1 cellular context compared by ENCODE assay signal in the genomic region with DNA sequence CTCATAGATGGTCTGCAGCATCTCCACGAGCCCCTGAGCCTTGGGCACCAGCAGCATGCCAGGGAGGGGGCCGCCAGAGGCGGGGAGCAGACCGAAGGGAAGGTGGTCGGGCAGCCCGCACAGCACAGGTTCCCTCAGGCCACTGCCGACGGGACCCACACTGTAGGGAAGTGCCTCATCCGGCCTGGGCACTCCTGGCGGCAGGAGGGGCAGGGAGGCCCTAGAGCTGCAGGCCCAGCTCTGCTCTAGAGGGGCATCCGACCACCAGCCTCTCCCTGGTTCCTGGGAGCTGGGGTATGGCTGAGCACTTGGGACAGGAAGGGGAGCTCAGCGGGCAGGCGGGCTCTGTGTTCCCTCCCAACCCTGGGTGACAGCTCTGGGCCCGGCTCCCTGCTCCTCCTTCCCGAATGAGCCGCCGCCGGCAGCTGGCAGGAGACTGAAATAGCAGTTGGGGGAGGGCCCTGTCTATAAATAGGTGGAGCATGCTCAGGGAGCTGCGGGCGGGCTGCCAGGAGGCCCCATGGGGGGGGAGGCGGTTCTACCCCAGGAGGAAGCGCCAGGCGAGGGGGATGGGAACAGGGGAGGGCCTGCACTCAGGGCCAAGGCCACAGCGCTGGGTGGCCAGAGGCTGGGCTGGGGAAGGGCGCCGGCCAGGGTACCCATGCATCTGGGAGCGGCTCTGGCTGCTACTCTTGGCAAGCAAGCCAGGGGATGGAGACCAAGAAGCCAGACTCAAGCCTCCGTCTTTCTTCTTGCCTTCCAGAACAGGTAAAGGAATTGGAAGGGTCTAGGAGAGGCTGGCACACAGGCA.
TF ChIP-seq lines count a peak whose summit lies in the region.

No MANE protein-coding gene starts in this region.

TF ChIP-seq in HepG2, 621 proteins besides CTCF, POLR2A, EP300 and RAD21 (continued from another document and continues in another):
- TF ChIP-seq, protein P1, sequence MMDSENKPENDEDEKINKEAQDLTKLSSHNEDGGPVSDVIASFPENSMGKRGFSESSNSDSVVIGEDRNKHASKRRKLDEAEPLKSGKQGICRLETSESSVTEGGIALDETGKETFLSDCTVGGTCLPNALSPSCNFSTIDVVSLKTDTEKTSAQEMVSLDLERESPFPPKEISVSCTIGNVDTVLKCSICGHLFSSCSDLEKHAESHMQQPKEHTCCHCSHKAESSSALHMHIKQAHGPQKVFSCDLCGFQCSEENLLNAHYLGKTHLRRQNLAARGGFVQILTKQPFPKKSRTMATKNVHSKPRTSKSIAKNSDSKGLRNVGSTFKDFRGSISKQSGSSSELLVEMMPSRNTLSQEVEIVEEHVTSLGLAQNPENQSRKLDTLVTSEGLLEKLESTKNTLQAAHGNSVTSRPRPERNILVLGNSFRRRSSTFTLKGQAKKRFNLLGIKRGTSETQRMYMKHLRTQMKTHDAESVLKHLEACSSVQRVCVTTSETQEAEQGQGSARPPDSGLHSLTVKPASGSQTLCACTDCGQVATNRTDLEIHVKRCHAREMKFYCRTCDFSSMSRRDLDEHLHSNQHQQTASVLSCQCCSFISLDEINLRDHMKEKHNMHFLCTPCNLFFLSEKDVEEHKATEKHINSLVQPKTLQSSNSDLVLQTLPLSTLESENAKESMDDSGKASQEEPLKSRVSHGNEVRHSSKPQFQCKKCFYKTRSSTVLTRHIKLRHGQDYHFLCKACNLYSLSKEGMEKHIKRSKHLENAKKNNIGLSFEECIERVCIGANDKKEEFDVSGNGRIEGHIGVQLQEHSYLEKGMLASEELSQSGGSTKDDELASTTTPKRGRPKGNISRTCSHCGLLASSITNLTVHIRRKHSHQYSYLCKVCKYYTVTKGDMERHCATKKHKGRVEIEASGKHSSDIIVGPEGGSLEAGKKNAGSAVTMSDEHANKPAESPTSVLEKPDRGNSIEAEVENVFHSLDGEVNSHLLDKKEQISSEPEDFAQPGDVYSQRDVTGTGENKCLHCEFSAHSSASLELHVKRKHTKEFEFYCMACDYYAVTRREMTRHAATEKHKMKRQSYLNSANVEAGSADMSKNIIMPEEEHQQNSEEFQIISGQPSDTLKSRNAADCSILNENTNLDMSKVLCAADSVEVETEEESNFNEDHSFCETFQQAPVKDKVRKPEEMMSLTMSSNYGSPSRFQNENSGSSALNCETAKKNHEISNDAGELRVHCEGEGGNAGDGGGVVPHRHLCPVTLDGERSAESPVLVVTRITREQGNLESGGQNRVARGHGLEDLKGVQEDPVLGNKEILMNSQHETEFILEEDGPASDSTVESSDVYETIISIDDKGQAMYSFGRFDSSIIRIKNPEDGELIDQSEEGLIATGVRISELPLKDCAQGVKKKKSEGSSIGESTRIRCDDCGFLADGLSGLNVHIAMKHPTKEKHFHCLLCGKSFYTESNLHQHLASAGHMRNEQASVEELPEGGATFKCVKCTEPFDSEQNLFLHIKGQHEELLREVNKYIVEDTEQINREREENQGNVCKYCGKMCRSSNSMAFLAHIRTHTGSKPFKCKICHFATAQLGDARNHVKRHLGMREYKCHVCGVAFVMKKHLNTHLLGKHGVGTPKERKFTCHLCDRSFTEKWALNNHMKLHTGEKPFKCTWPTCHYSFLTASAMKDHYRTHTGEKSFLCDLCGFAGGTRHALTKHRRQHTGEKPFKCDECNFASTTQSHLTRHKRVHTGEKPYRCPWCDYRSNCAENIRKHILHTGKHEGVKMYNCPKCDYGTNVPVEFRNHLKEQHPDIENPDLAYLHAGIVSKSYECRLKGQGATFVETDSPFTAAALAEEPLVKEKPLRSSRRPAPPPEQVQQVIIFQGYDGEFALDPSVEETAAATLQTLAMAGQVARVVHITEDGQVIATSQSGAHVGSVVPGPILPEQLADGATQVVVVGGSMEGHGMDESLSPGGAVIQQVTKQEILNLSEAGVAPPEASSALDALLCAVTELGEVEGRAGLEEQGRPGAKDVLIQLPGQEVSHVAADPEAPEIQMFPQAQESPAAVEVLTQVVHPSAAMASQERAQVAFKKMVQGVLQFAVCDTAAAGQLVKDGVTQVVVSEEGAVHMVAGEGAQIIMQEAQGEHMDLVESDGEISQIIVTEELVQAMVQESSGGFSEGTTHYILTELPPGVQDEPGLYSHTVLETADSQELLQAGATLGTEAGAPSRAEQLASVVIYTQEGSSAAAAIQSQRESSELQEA (CRISPR knock-in tag; IDR thresholded peaks at IDR 0.05; ENCODE audit: not compliant biosample characterization), result no peak
- TF ChIP-seq GPN1 (CRISPR knock-in tag; IDR thresholded peaks at IDR 0.05; ENCODE audit: borderline replicate concordance), result no peak
- peak; percentile 87; the same call in 1 of the 2 replicates for TF ChIP-seq ZNF598 (CRISPR knock-in tag; IDR thresholded peaks at IDR 0.05; ENCODE audit: borderline replicate concordance)
- no peak for TF ChIP-seq HNRNPUL1 (IDR thresholded peaks at IDR 0.05; ENCODE audit: low read depth, low read length)
- TF ChIP-seq MTA3 (CRISPR knock-in tag; IDR thresholded peaks at IDR 0.05), result no peak
- peak; percentile 79; the same call in 1 of the 2 replicates for TF ChIP-seq CBX5 (CRISPR knock-in tag; IDR thresholded peaks at IDR 0.05; ENCODE audit: borderline replicate concordance)
- TF ChIP-seq ZMYM3 (CRISPR knock-in tag; IDR thresholded peaks at IDR 0.05), result peak; percentile 97
- TF ChIP-seq NAIF1 (CRISPR knock-in tag; IDR thresholded peaks at IDR 0.05; ENCODE audit: borderline replicate concordance), result no peak
- TF ChIP-seq, protein P2, sequence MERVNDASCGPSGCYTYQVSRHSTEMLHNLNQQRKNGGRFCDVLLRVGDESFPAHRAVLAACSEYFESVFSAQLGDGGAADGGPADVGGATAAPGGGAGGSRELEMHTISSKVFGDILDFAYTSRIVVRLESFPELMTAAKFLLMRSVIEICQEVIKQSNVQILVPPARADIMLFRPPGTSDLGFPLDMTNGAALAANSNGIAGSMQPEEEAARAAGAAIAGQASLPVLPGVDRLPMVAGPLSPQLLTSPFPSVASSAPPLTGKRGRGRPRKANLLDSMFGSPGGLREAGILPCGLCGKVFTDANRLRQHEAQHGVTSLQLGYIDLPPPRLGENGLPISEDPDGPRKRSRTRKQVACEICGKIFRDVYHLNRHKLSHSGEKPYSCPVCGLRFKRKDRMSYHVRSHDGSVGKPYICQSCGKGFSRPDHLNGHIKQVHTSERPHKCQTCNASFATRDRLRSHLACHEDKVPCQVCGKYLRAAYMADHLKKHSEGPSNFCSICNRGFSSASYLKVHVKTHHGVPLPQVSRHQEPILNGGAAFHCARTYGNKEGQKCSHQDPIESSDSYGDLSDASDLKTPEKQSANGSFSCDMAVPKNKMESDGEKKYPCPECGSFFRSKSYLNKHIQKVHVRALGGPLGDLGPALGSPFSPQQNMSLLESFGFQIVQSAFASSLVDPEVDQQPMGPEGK (CRISPR knock-in tag; IDR thresholded peaks at IDR 0.05), result peak; percentile 100
- TF ChIP-seq, protein P3, sequence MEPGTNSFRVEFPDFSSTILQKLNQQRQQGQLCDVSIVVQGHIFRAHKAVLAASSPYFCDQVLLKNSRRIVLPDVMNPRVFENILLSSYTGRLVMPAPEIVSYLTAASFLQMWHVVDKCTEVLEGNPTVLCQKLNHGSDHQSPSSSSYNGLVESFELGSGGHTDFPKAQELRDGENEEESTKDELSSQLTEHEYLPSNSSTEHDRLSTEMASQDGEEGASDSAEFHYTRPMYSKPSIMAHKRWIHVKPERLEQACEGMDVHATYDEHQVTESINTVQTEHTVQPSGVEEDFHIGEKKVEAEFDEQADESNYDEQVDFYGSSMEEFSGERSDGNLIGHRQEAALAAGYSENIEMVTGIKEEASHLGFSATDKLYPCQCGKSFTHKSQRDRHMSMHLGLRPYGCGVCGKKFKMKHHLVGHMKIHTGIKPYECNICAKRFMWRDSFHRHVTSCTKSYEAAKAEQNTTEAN (CRISPR knock-in tag; conservative IDR thresholded peaks at IDR 0.05), result peak; percentile 45; the same call in 1 of the 2 replicates
- TF ChIP-seq, protein P4, sequence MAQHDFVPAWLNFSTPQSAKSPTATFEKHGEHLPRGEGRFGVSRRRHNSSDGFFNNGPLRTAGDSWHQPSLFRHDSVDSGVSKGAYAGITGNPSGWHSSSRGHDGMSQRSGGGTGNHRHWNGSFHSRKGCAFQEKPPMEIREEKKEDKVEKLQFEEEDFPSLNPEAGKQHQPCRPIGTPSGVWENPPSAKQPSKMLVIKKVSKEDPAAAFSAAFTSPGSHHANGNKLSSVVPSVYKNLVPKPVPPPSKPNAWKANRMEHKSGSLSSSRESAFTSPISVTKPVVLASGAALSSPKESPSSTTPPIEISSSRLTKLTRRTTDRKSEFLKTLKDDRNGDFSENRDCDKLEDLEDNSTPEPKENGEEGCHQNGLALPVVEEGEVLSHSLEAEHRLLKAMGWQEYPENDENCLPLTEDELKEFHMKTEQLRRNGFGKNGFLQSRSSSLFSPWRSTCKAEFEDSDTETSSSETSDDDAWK (CRISPR knock-in tag; IDR thresholded peaks at IDR 0.05), result no peak
- TF ChIP-seq, protein P5, sequence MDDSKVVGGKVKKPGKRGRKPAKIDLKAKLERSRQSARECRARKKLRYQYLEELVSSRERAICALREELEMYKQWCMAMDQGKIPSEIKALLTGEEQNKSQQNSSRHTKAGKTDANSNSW (CRISPR knock-in tag; IDR thresholded peaks at IDR 0.05; ENCODE audit: borderline replicate concordance), result no peak; the same call in 1 of the 2 replicates
- TF ChIP-seq, protein P6, sequence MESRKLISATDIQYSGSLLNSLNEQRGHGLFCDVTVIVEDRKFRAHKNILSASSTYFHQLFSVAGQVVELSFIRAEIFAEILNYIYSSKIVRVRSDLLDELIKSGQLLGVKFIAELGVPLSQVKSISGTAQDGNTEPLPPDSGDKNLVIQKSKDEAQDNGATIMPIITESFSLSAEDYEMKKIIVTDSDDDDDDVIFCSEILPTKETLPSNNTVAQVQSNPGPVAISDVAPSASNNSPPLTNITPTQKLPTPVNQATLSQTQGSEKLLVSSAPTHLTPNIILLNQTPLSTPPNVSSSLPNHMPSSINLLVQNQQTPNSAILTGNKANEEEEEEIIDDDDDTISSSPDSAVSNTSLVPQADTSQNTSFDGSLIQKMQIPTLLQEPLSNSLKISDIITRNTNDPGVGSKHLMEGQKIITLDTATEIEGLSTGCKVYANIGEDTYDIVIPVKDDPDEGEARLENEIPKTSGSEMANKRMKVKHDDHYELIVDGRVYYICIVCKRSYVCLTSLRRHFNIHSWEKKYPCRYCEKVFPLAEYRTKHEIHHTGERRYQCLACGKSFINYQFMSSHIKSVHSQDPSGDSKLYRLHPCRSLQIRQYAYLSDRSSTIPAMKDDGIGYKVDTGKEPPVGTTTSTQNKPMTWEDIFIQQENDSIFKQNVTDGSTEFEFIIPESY (CRISPR knock-in tag; IDR thresholded peaks at IDR 0.05), result peak; percentile 36; the same call in 1 of the 2 replicates
- no peak for TF ChIP-seq ZFP62 (CRISPR knock-in tag; IDR thresholded peaks at IDR 0.05)
- TF ChIP-seq AGO2 (optimal IDR thresholded peaks at IDR 0.05; ENCODE audit: low read depth, low read length), result peak; percentile 90
- TF ChIP-seq CCAR2 (optimal IDR thresholded peaks at IDR 0.05; ENCODE audit: low read depth, low read length), result peak; percentile 50
- TF ChIP-seq HIVEP1 (CRISPR knock-in tag; IDR thresholded peaks at IDR 0.05), result peak; percentile 99
- TF ChIP-seq ATF1 (CRISPR knock-in tag; IDR thresholded peaks at IDR 0.05), result no peak
- peak; percentile 74; the same call in 1 of the 2 replicates for TF ChIP-seq KLF9 (CRISPR knock-in tag; IDR thresholded peaks at IDR 0.05; ENCODE audit: low read depth)
- TF ChIP-seq MAFG (CRISPR knock-in tag; IDR thresholded peaks at IDR 0.05), result no peak
- TF ChIP-seq, protein P7, sequence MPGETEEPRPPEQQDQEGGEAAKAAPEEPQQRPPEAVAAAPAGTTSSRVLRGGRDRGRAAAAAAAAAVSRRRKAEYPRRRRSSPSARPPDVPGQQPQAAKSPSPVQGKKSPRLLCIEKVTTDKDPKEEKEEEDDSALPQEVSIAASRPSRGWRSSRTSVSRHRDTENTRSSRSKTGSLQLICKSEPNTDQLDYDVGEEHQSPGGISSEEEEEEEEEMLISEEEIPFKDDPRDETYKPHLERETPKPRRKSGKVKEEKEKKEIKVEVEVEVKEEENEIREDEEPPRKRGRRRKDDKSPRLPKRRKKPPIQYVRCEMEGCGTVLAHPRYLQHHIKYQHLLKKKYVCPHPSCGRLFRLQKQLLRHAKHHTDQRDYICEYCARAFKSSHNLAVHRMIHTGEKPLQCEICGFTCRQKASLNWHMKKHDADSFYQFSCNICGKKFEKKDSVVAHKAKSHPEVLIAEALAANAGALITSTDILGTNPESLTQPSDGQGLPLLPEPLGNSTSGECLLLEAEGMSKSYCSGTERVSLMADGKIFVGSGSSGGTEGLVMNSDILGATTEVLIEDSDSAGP (CRISPR knock-in tag; IDR thresholded peaks at IDR 0.05; ENCODE audit: borderline replicate concordance), result peak; percentile 99
- TF ChIP-seq GABPB1 (CRISPR knock-in tag; IDR thresholded peaks at IDR 0.05), result peak; percentile 88
- TF ChIP-seq, protein P8, sequence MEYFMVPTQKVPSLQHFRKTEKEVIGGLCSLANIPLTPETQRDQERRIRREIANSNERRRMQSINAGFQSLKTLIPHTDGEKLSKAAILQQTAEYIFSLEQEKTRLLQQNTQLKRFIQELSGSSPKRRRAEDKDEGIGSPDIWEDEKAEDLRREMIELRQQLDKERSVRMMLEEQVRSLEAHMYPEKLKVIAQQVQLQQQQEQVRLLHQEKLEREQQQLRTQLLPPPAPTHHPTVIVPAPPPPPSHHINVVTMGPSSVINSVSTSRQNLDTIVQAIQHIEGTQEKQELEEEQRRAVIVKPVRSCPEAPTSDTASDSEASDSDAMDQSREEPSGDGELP (IDR thresholded peaks at IDR 0.05; ENCODE audit: borderline replicate concordance, low read depth), result peak; percentile 96
- TF ChIP-seq, protein P9, sequence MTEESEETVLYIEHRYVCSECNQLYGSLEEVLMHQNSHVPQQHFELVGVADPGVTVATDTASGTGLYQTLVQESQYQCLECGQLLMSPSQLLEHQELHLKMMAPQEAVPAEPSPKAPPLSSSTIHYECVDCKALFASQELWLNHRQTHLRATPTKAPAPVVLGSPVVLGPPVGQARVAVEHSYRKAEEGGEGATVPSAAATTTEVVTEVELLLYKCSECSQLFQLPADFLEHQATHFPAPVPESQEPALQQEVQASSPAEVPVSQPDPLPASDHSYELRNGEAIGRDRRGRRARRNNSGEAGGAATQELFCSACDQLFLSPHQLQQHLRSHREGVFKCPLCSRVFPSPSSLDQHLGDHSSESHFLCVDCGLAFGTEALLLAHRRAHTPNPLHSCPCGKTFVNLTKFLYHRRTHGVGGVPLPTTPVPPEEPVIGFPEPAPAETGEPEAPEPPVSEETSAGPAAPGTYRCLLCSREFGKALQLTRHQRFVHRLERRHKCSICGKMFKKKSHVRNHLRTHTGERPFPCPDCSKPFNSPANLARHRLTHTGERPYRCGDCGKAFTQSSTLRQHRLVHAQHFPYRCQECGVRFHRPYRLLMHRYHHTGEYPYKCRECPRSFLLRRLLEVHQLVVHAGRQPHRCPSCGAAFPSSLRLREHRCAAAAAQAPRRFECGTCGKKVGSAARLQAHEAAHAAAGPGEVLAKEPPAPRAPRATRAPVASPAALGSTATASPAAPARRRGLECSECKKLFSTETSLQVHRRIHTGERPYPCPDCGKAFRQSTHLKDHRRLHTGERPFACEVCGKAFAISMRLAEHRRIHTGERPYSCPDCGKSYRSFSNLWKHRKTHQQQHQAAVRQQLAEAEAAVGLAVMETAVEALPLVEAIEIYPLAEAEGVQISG (CRISPR knock-in tag; IDR thresholded peaks at IDR 0.05), result peak; percentile 90
- TF ChIP-seq ZNF383 (CRISPR knock-in tag; IDR thresholded peaks at IDR 0.05; ENCODE audit: borderline replicate concordance), result peak; percentile 66; the same call in 1 of the 2 replicates
- peak; percentile 99 for TF ChIP-seq ZNF567 (CRISPR knock-in tag; IDR thresholded peaks at IDR 0.05; ENCODE audit: borderline replicate concordance)
- TF ChIP-seq ARID2 (CRISPR knock-in tag; IDR thresholded peaks at IDR 0.05; ENCODE audit: borderline replicate concordance), result no peak
- TF ChIP-seq ARHGAP35 (CRISPR knock-in tag; IDR thresholded peaks at IDR 0.05; ENCODE audit: borderline replicate concordance), result 0 out of 2 replicates have a peak, but pooled peaks have one; percentile 77
